8 cellular contexts compared by ENCODE assay signal in the genomic region with DNA sequence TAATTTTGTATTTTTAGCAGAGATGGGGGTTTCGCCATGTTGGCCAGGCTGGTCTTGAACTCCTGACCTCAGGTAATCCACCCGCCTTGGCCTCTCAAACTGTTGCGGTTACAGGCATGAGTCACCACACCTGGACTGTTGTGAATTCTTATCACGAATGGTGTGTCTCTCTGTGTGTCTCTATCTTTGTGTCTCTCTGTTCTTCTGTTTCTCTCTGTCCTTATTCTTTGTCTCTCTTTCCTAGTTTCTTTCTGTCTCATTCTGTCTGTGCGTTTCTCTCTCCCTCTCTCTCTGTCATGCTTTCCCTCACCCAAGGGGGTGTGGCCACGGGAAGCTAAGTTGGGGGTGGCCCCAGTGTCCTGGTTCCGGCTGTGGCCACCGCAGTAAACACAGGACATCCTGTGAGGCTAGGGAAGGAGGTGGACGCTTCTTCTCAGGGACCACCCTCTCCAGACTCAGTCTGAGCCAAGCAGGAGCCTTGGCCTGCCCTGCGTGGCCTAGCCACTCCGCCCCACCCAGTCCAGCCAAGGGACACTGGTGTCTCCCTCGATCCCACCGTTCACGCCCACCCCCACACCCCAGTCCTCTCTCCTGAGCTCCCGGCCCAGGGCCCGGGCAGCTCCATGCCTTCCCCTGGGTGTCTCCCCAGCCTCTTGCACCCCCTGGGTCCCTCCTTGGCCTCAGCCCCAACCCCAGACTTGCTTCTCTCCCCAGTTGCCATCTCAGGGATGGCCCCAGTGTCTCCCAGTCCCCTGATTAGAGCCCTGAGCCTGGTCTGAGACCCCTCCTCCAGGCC. TPM values are rescaled to one million over a fixed set of nuclear protein-coding genes. Genes with fewer than 3 reads are reported as not detected.
A peak's percentile ranks its signal among the peaks of the same experiment; 100 is the strongest.
DNase-seq lines count a peak whose midpoint lies in the region; ATAC-seq and TF ChIP-seq lines count a peak whose summit lies in the region.

No MANE protein-coding gene starts in this region.

- peaks cover under 1% of the 10 kb centered on the region; the same call in 1 of the 2 replicates for H3K79me2 ChIP-seq in PC-3 (ENCODE audit: low read length)

- DNase-seq in EL: peak; percentile 53
- peak; percentile 20 for DNase-seq in PC-3
- DNase-seq in effector memory CD8-positive, alpha-beta T cell: no peak
- no peak for DNase-seq in neural crest cell (ENCODE audit: low read depth, low spot score)
- DNase-seq in NCI-H2081 treated with DMSO at 0.1 percent for 48 hours (lab: John Stamatoyannopoulos, UW): no peak
- DNase-seq in omental fat pad (ENCODE audit: low spot score): no peak

- H3K27me3 ChIP-seq in PC-3 (ENCODE audit: low read length): no peaks in the 10 kb centered on the region

- BruUV-seq in PC-3 (replicated peaks; lab: Mats Ljungman, UMichigan): no TSS peak

- no peak overlapping the region for H3K9ac ChIP-seq in PC-3 (ENCODE audit: low read length)

- H3K4me2 ChIP-seq in PC-3 (ENCODE audit: low read length): no peak overlapping the region

- H3K27me3 Mint-ChIP-seq in effector memory CD8-positive, alpha-beta T cell: peaks cover 0 to 2% of the 10 kb centered on the region in 2 donors
- H3K27me3 Mint-ChIP-seq in neural crest cell (ENCODE audit: low read depth): no peaks in the 10 kb centered on the region

- H3K9me3 ChIP-seq in PC-3 (ENCODE audit: low read length): no peaks in the 10 kb centered on the region

- peaks cover 14 to 17% of the 10 kb centered on the region in 2 donors for H3K4me1 Mint-ChIP-seq in effector memory CD8-positive, alpha-beta T cell (ENCODE audit: low read depth in 2 of 2)
- peaks cover 23% of the 10 kb centered on the region for H3K4me1 Mint-ChIP-seq in neural crest cell

- POLR2A ChIA-PET in PC-3 (lab: Charles Lee; ENCODE audit: unreplicated experiment): no interaction called here

- H3K27ac ChIP-seq in PC-3 (ENCODE audit: low read length): no peak overlapping the region

- CTCF ChIA-PET in PC-3 (lab: Charles Lee): interaction anchor here (0.6 kb wide), 1 partner anchor 16 kb away, joined by 3 read pairs; no protein-coding TSS in a partner anchor

- no peaks in the 10 kb centered on the region for H3K9me2 ChIP-seq in PC-3 (replicated peaks; ENCODE audit: low read length)

- H3K4me1 ChIP-seq in PC-3 (ENCODE audit: insufficient read depth, low read length): peaks cover 9% of the 10 kb centered on the region

- H3K36me3 Mint-ChIP-seq in effector memory CD8-positive, alpha-beta T cell (ENCODE audit: insufficient read depth): peaks cover 21% of the 10 kb centered on the region
- H3K36me3 Mint-ChIP-seq in neural crest cell (ENCODE audit: low read depth): no peaks in the 10 kb centered on the region

- H2AFZ ChIP-seq in PC-3 (ENCODE audit: low read length): no peak overlapping the region

- ATAC-seq in PC-3 (no peak), GM18517 (IDR thresholded peaks at IDR 0.05; ENCODE audit: unreplicated experiment) (no peak), omental fat pad (ENCODE audit: low FRiP score) (no peak), HG03342 (IDR thresholded peaks at IDR 0.05; ENCODE audit: unreplicated experiment) (no peak)
- ATAC-seq in effector memory CD8-positive, alpha-beta T cell (replicated peaks): no peak

- H4K20me1 ChIP-seq in PC-3 (ENCODE audit: low read length): no peaks in the 10 kb centered on the region

- H3K36me3 ChIP-seq in PC-3 (ENCODE audit: low read depth, low read length): no peaks in the 10 kb centered on the region

- H3K4me3 ChIP-seq in PC-3 (ENCODE audit: low read length): no peak overlapping the region

- H3K4me3 Mint-ChIP-seq in effector memory CD8-positive, alpha-beta T cell: no peak overlapping the region
- H3K4me3 Mint-ChIP-seq in neural crest cell: no peak overlapping the region

- TF ChIP-seq CTCF in PC-3 (conservative IDR thresholded peaks at IDR 0.05; ENCODE audit: low read depth, low read length) (no peak), neural crest cell (conservative IDR thresholded peaks at IDR 0.05) (no peak), omental fat pad (IDR thresholded peaks at IDR 0.05) (no peak)

- H3F3A ChIP-seq in PC-3 (ENCODE audit: low read length, unreplicated experiment): no peaks in the 10 kb centered on the region

- no peaks in the 10 kb centered on the region for H3K9me3 Mint-ChIP-seq in effector memory CD8-positive, alpha-beta T cell
- no peaks in the 10 kb centered on the region for H3K9me3 Mint-ChIP-seq in neural crest cell

- intact Hi-C loops in PC-3 (cut with micrococcal nuclease): no loop called here

- peak overlapping the region; percentile 31 to 86 for H3K27ac Mint-ChIP-seq in effector memory CD8-positive, alpha-beta T cell
- H3K27ac Mint-ChIP-seq in neural crest cell (ENCODE audit: unreplicated experiment): peak overlapping the region; percentile 66

RNA-seq across cellular contexts. Expression of a gene that starts 3.9 kb away (rescaled TPM):
- total RNA-seq in PC-3 (2014; rRNA removed) (2.2 and 2.7 TPM in 2 replicates), neural crest cell (2.8 and 2.9 TPM in 2 replicates), omental fat pad (1 to 10 TPM; 2.2 to 6.1 (median 4.3) TPM)

RNA-seq across cellular contexts. Expression of a gene that starts 8.7 kb away (rescaled TPM):
- total RNA-seq in PC-3 (2014; rRNA removed) (16.1 and 16.8 TPM in 2 replicates), neural crest cell (3.2 and 3.3 TPM in 2 replicates), omental fat pad (10 to 100 TPM; 18.9 to 80.9 (median 37.7) TPM)

RNA-seq across cellular contexts. Expression of a gene that starts 27.0 kb away (rescaled TPM):
- total RNA-seq in PC-3 (2014; rRNA removed) (7.9 and 12.9 TPM in 2 replicates), neural crest cell (22.3 and 25.8 TPM in 2 replicates), omental fat pad (10 to 100 TPM; 18.5 to 37.3 (median 23.7) TPM)

RNA-seq across cellular contexts. Expression of a gene that starts 27.1 kb away (rescaled TPM):
- 0.46 TPM in 1 of 2 replicates, not detected in the other for total RNA-seq in PC-3 (2014; rRNA removed)
- 0.11 and 0.30 TPM in 2 replicates for total RNA-seq in neural crest cell
- 1 to 10 TPM in 1 of 4 donors, under 1 TPM in 1, not detected in 2; 0.24 to 2.2 TPM for total RNA-seq in omental fat pad

RNA-seq across cellular contexts. Expression of a gene that starts 48.4 kb away (rescaled TPM):
- total RNA-seq in PC-3 (2014; rRNA removed) (196 and 246 TPM in 2 replicates), neural crest cell (3.1 and 3.2 TPM in 2 replicates), omental fat pad (100 to 1,000 TPM; 240 to 419 (median 329) TPM)

Comparison
In these comparisons a context has a peak if more than half of its experiments do, and no peak if none do; other contexts are left out.
1. DNase-seq: peak in EL (single experiment) and PC-3 (single experiment); none in effector memory CD8-positive, alpha-beta T cell (0 of 3), neural crest cell (single experiment), NCI-H2081 treated with DMSO at 0.1 percent for 48 hours (single experiment) and omental fat pad (single experiment).